ENCODE assay signal across 21 cellular contexts in the genomic region with DNA sequence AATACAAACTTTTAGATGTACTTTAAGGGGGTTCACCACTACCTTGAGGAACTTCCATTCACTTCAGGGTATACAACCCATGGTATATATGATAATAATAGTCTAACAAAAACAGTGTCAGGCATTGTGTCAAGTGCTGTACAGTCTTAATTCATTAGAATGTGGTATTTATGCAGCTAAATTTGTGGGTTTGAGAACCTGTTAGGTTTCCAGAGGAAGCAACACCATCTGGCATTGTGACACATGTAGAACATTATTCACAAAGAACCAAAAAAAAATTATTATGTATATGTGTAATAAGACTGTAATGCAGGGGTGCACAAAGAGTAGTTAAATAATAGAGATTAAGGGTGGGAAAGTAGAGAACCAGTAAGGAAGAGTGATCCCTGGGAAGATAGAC.
"Had no signal": no experiment of that assay in that cellular context is flagged by ENCODE, and none has a peak within 500 bp of the region (broad histone marks: within the 10 kb centered on the region; RNA-seq: fewer than 3 reads in every experiment).

No MANE protein-coding gene starts in this region.

- H3K27me3 ChIP-seq: body of pancreas, right atrium auricular region, tibial nerve, vagina had no signal

- H3K4me3 Mint-ChIP-seq: activated CD4-positive, alpha-beta memory T cell treated with anti-CD3 and anti-CD28 coated beads for 36 hours; activated T-helper 1 cell treated with anti-CD3 and anti-CD28 coated beads, Interleukin-12 subunit alpha, Interleukin-12 subunit beta, Interleukin-2, Interleukin-4 antibody, amounts not matched to agents 30 ng/mL and 10 ng/mL and 1 ng/mL, durations not matched to agents 14 hours and 24 hours and 36 hours; effector memory CD8-positive, alpha-beta T cell; mesothelial cell of epicardium; WTC11 had no signal

- H3K27me3 Mint-ChIP-seq: activated CD4-positive, alpha-beta memory T cell treated with anti-CD3 and anti-CD28 coated beads for 36 hours; effector memory CD8-positive, alpha-beta T cell had no signal

- H3K4me3 ChIP-seq: body of pancreas, right atrium auricular region, tibial nerve, vagina had no signal

- H3K9me3 Mint-ChIP-seq: activated CD4-positive, alpha-beta memory T cell treated with anti-CD3 and anti-CD28 coated beads for 36 hours; activated T-helper 1 cell treated with anti-CD3 and anti-CD28 coated beads, Interleukin-12 subunit alpha, Interleukin-12 subunit beta, Interleukin-2, Interleukin-4 antibody, amounts not matched to agents 30 ng/mL and 10 ng/mL and 1 ng/mL, durations not matched to agents 14 hours and 24 hours and 36 hours; effector memory CD8-positive, alpha-beta T cell; WTC11 had no signal

- H3K27ac ChIP-seq: body of pancreas, right atrium auricular region, tibial nerve, vagina had no signal

- H3K27ac Mint-ChIP-seq: activated CD4-positive, alpha-beta memory T cell treated with anti-CD3 and anti-CD28 coated beads for 36 hours; activated T-helper 1 cell treated with anti-CD3 and anti-CD28 coated beads, Interleukin-12 subunit alpha, Interleukin-12 subunit beta, Interleukin-2, Interleukin-4 antibody, amounts not matched to agents 30 ng/mL and 10 ng/mL and 1 ng/mL, durations not matched to agents 14 hours and 24 hours and 36 hours; mesothelial cell of epicardium; WTC11 had no signal

- ATAC-seq: body of pancreas; effector memory CD8-positive, alpha-beta T cell; left lobe of liver; WTC11 had no signal

- H3K4me1 Mint-ChIP-seq: mesothelial cell of epicardium had no signal

- H3K4me1 ChIP-seq: right atrium auricular region, tibial nerve, vagina had no signal

- DNase-seq: activated CD4-positive, alpha-beta memory T cell treated with anti-CD3 and anti-CD28 coated beads for 36 hours; activated CD4-positive, alpha-beta T cell treated with anti-CD3 and anti-CD28 coated beads for 4 hours; activated CD8-positive, alpha-beta memory T cell treated with anti-CD3 and anti-CD28 coated beads, Interleukin-2, amount 50 U/mL, for 4 hours; activated naive CD4-positive, alpha-beta T cell; body of pancreas; effector memory CD8-positive, alpha-beta T cell; foreskin melanocyte; hypothalamus; kidney; stimulated activated CD4-positive, alpha-beta T cell treated with anti-CD3 and anti-CD28 coated beads, Interleukin-12 subunit alpha, Interleukin-12 subunit beta, amount 100 ng/mL, for 4 hours; stimulated activated CD4-positive, alpha-beta T cell treated with anti-CD3 and anti-CD28 coated beads, Interleukin-1b, Interleukin-23, amount 100 ng/mL, for 48 hours; stimulated activated CD8-positive, alpha-beta memory T cell treated with anti-CD3 and anti-CD28 coated beads, Interleukin-4, amount 100 ng/mL, for 48 hours; stimulated activated naive CD4-positive, alpha-beta T cell treated with Interleukin-2 at 50 U/mL for 16 hours; substantia nigra had no signal

- H3K9me3 ChIP-seq: body of pancreas, vagina had no signal
